ENCODE assay signal across 25 cellular contexts in the genomic region with DNA sequence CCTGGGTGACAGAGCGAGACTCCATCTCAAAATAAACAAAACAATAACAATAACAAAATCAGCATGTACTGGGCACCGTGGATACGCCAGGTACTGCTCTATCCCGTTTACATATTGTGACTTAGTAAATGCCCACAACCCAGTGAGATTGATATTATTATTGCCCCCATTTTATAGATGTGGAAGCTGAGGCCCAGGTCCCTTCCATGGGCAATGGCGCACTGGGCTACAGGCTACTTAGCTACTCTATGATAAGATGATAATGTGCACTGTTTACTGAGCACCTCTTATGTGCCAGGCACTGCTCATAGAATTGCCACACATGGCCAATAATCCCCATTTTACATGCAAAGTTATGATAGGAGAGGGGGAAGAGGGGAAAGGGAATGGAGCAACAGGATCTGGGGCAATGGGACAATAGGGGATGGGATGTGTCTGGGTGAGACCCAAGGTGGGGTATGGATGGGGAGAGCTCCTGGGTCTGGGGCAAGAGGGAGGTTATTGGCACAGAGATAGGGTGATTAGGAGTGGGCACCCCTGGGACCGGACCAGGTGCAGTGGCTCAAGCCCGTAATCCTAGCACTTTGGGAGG. TPM values are rescaled to one million over a fixed set of nuclear protein-coding genes. Genes with fewer than 3 reads are reported as not detected.
DNase-seq lines count a peak whose midpoint lies in the region; ATAC-seq, FAIRE-seq and TF ChIP-seq lines count a peak whose summit lies in the region.
"Had no signal": no experiment of that assay in that cellular context is flagged by ENCODE, and none has a peak within 500 bp of the region (broad histone marks: within the 10 kb centered on the region; RNA-seq: fewer than 3 reads in every experiment).

No MANE protein-coding gene starts in this region.

- no peak overlapping the region for H2AK5ac ChIP-seq in IMR-90 (ENCODE audit: low read depth, low read length)

- no peak overlapping the region for H3K18ac ChIP-seq in IMR-90 (ENCODE audit: low read depth, low read length)

- no peak overlapping the region for H2BK15ac ChIP-seq in IMR-90 (ENCODE audit: low read depth, low read length)

- H2AFZ ChIP-seq in IMR-90 (replicated peaks; ENCODE audit: low read length, poor library complexity) (no peak overlapping the region), GM12878 (ENCODE audit: control insufficient read depth, low read depth, low read length) (no peak overlapping the region), osteoblast (ENCODE audit: low read length) (no peak overlapping the region)

- CTCF ChIA-PET in activated naive CD4-positive, alpha-beta T cell treated with anti-CD3 and anti-CD28 coated beads for 36 hours (lab: Charles Lee) = interaction anchor here (0.5 to 7.7 kb wide), 4 partner anchors 10 to 113 kb away, joined by 3 to 113 read pairs (median 4); no protein-coding TSS in a partner anchor
- CTCF ChIA-PET in IMR-90 (lab: Yijun Ruan, JAX) (interaction anchor here (0.9 to 1.6 kb wide), 6 partner anchors 10 to 241 kb away, joined by 3 to 10 read pairs (median 3); no protein-coding TSS in a partner anchor), GM12878 (lab: Yijun Ruan, JAX) (interaction anchor here (1.0 to 9.2 kb wide), 5 partner anchors 9 to 107 kb away, joined by 3 to 324 read pairs (median 5); partner anchors contain the start of gene SMG9)

- no peak overlapping the region for H2BK120ac ChIP-seq in IMR-90 (ENCODE audit: low read depth, low read length)

- no peak overlapping the region for H3K23ac ChIP-seq in IMR-90 (ENCODE audit: low read depth, low read length)

- H3K4me2 ChIP-seq in IMR-90 (ENCODE audit: low read depth, low read length) = no peak overlapping the region
- H3K4me2 ChIP-seq in GM12878 (ENCODE audit: control insufficient read depth, insufficient read depth) = peak overlapping the region; percentile 96; the same call in 1 of the 2 replicates
- H3K4me2 ChIP-seq in osteoblast (ENCODE audit: insufficient read depth, low read length) = no peak overlapping the region

- in situ Hi-C loops in IMR-90 (cut with MboI; ENCODE audit: low sequenced_read_pairs) (no loop called here), GM12878 (cut with MboI) (no loop called here)

- H3K27me3 Mint-ChIP-seq in activated naive CD4-positive, alpha-beta T cell treated with anti-CD3 and anti-CD28 coated beads for 36 hours (ENCODE audit: low read depth) = no peaks in the 10 kb centered on the region
- H3K27me3 Mint-ChIP-seq: activated naive CD8-positive, alpha-beta T cell treated with anti-CD3 and anti-CD28 coated beads, Interleukin-2, amount 10 ng/mL, durations not matched to agents 7 days and 5 days; dendritic cell treated with granulocyte-macrophage colony-stimulating factor and Interleukin-4, amounts not matched to agents 40 ng/mL and 50 ng/mL, for 4 days had no signal

- no peak overlapping the region for H3K56ac ChIP-seq in IMR-90 (ENCODE audit: extremely low read depth, insufficient read depth, low read length)

- TF ChIP-seq EP300 in GM12878 (IDR thresholded peaks at IDR 0.05; ENCODE audit: borderline replicate concordance in 1 of 2, control insufficient read depth in 1 of 2, low read depth in 2 of 2, low read length in 2 of 2) = no peak

- H3K27me3 ChIP-seq in IMR-90 (ENCODE audit: control insufficient read depth, insufficient read depth, low read length) (peaks cover 11% of the 10 kb centered on the region), GM12878 (replicated peaks in 1 of 2; ENCODE audit: control insufficient read depth in 2 of 2, insufficient read depth in 2 of 2, low read length in 1 of 2) (no peaks in the 10 kb centered on the region), osteoblast (ENCODE audit: insufficient read depth, low read length) (no peaks in the 10 kb centered on the region)
- H3K27me3 ChIP-seq: brain microvascular endothelial cell had no signal

- H2AK9ac ChIP-seq in IMR-90 (replicated peaks; ENCODE audit: low read depth, low read length, poor library complexity) = peak overlapping the region; percentile 15

- no peak overlapping the region for H3K4ac ChIP-seq in IMR-90 (ENCODE audit: low read depth, low read length)

- no peak overlapping the region for H2BK20ac ChIP-seq in IMR-90 (ENCODE audit: low read depth, low read length)

- peaks cover 53% of the 10 kb centered on the region for H3K79me2 ChIP-seq in GM12878 (ENCODE audit: control insufficient read depth, insufficient read depth, low read length)
- H3K79me2 ChIP-seq in osteoblast (ENCODE audit: insufficient read depth, low read length) = peaks cover 33% of the 10 kb centered on the region

- no peak for FAIRE-seq in GM12878 (lab: Jason Lieb, UNC)
- FAIRE-seq: endothelial cell of umbilical vein, HTR-8/SVneo had no signal

- no peak overlapping the region for H3K4me3 Mint-ChIP-seq in activated naive CD4-positive, alpha-beta T cell treated with anti-CD3 and anti-CD28 coated beads for 36 hours
- H3K4me3 Mint-ChIP-seq: activated naive CD8-positive, alpha-beta T cell treated with anti-CD3 and anti-CD28 coated beads, Interleukin-2, amount 10 ng/mL, durations not matched to agents 7 days and 5 days; dendritic cell treated with granulocyte-macrophage colony-stimulating factor and Interleukin-4, amounts not matched to agents 40 ng/mL and 50 ng/mL, for 4 days; immature natural killer cell had no signal

- H3K27ac Mint-ChIP-seq in activated naive CD4-positive, alpha-beta T cell treated with anti-CD3 and anti-CD28 coated beads for 36 hours = peak overlapping the region; percentile 94
- H3K27ac Mint-ChIP-seq: activated naive CD8-positive, alpha-beta T cell treated with anti-CD3 and anti-CD28 coated beads, Interleukin-2, amount 10 ng/mL, durations not matched to agents 7 days and 5 days; dendritic cell treated with granulocyte-macrophage colony-stimulating factor and Interleukin-4, amounts not matched to agents 40 ng/mL and 50 ng/mL, for 4 days; immature natural killer cell had no signal

- no peaks in the 10 kb centered on the region for H3K79me1 ChIP-seq in IMR-90 (ENCODE audit: low read depth in 1 of 2, low read length in 2 of 2)

- no peak overlapping the region for H3K14ac ChIP-seq in IMR-90 (replicated peaks; ENCODE audit: low read depth, low read length)

- H3K27ac ChIP-seq in IMR-90 (ENCODE audit: insufficient read depth, low read length) = no peak overlapping the region
- peak overlapping the region; percentile 25; the same call in 1 of the 2 replicates for H3K27ac ChIP-seq in GM12878 (ENCODE audit: control insufficient read depth, insufficient read depth)
- H3K27ac ChIP-seq in osteoblast (ENCODE audit: low read depth, low read length) = no peak overlapping the region
- H3K27ac ChIP-seq: brain microvascular endothelial cell, heart right ventricle, tibial artery had no signal

- intact Hi-C loops in activated naive CD4-positive, alpha-beta T cell treated with anti-CD3 and anti-CD28 coated beads for 36 hours (cut with micrococcal nuclease) = no loop called here
- intact Hi-C loops in IMR-90 (cut with micrococcal nuclease) (no loop called here), GM12878 (cut with micrococcal nuclease; ENCODE audit: unreplicated experiment) (no loop called here)

- H3K4me1 ChIP-seq in IMR-90 (ENCODE audit: control insufficient read depth, insufficient read depth, low read length) = peaks cover 3% of the 10 kb centered on the region
- H3K4me1 ChIP-seq in GM12878 (ENCODE audit: control insufficient read depth, insufficient read depth, low read length) = peaks cover 30% of the 10 kb centered on the region
- H3K4me1 ChIP-seq in osteoblast (ENCODE audit: insufficient read depth, low read length) = peaks cover 24% of the 10 kb centered on the region

- no peak overlapping the region for H4K8ac ChIP-seq in IMR-90 (ENCODE audit: low read depth in 2 of 2, low read length in 2 of 2)

- peaks cover 48% of the 10 kb centered on the region for H3K4me1 Mint-ChIP-seq in activated naive CD4-positive, alpha-beta T cell treated with anti-CD3 and anti-CD28 coated beads for 36 hours (ENCODE audit: low read depth)

- POLR2A ChIA-PET in IMR-90 (lab: Charles Lee; ENCODE audit: unreplicated experiment) = no interaction called here
- POLR2A ChIA-PET in GM12878 (lab: Charles Lee) = interaction anchor here (0.5 to 8.4 kb wide), 3 partner anchors 15 to 247 kb away, joined by 5 to 389 read pairs (median 79); partner anchors contain the start of gene SMG9

- BruUV-seq in IMR-90 (replicated peaks; lab: Mats Ljungman, UMichigan) (no TSS peak), GM12878 (replicated peaks; lab: Mats Ljungman, UMichigan) (no TSS peak)

- H3K9me3 Mint-ChIP-seq in activated naive CD4-positive, alpha-beta T cell treated with anti-CD3 and anti-CD28 coated beads for 36 hours = no peaks in the 10 kb centered on the region
- H3K9me3 Mint-ChIP-seq: activated naive CD8-positive, alpha-beta T cell treated with anti-CD3 and anti-CD28 coated beads, Interleukin-2, amount 10 ng/mL, durations not matched to agents 7 days and 5 days; dendritic cell treated with granulocyte-macrophage colony-stimulating factor and Interleukin-4, amounts not matched to agents 40 ng/mL and 50 ng/mL, for 4 days; immature natural killer cell had no signal

- no peak overlapping the region for H4K91ac ChIP-seq in IMR-90 (ENCODE audit: insufficient read depth, low read depth, low read length)

- WGBS in IMR-90 (ENCODE audit: extremely low coverage in 2 of 2, insufficient read length in 1 of 2), 2 experiments = no CpG with 5 or more reads among the region's 7 CpGs
- 89% methylated on average over 7 of the region's 7 CpGs for WGBS in GM12878 (ENCODE audit: insufficient coverage, insufficient replicate concordance, low lambda C conversion rate, missing lambda C conversion rate)

- no peak for DNase-seq in activated naive CD4-positive, alpha-beta T cell treated with anti-CD3 and anti-CD28 coated beads for 36 hours
- no peak for DNase-seq in activated naive CD4-positive, alpha-beta T cell treated with anti-CD3 and anti-CD28 coated beads, Interleukin-2, amount 50 U/mL, for 16 hours
- DNase-seq in IMR-90 (no peak), GM12878 (ENCODE audit: low read depth, low spot score) (no peak), osteoblast (ENCODE audit: insufficient read length, low spot score, missing footprints) (peak; percentile 65), cortex of kidney (lab: John Stamatoyannopoulos, UW) (no peak), RKO (ENCODE audit: low spot score) (no peak)
- DNase-seq: activated naive CD8-positive, alpha-beta T cell treated with anti-CD3 and anti-CD28 coated beads, Interleukin-2, amount 10 ng/mL, durations not matched to agents 7 days and 5 days; brain microvascular endothelial cell; Caco-2; heart right ventricle; immature natural killer cell; left ventricle myocardium superior; NCI-H1417; NCI-H2107; NCI-H524; right cardiac atrium; stimulated activated CD4-positive, alpha-beta T cell treated with anti-CD3 and anti-CD28 coated beads, Interleukin-15, amount 100 ng/mL, for 24 hours; SW 1271; tibial artery had no signal

- H4K5ac ChIP-seq in IMR-90 (ENCODE audit: low read depth, low read length) = no peak overlapping the region

- dilution Hi-C loops in IMR-90 (cut with HindIII; ENCODE audit: low sequenced_read_pairs, unreplicated experiment) = no loop called here

- H3K36me3 ChIP-seq in IMR-90 (ENCODE audit: control insufficient read depth, insufficient read depth, low read length) (no peaks in the 10 kb centered on the region), GM12878 (ENCODE audit: control insufficient read depth in 2 of 2, insufficient read depth in 2 of 2, low read length in 1 of 2) (peaks cover 25 to 31% of the 10 kb centered on the region in 2 experiments), osteoblast (ENCODE audit: insufficient read depth, low read length) (peaks cover 8% of the 10 kb centered on the region)
- H3K36me3 ChIP-seq: brain microvascular endothelial cell, heart right ventricle had no signal

- no peak overlapping the region for H2BK5ac ChIP-seq in IMR-90 (ENCODE audit: low read depth, low read length, poor library complexity, severe bottlenecking)

- RAD21 ChIA-PET in GM12878 (lab: Charles Lee; ENCODE audit: unreplicated experiment) = interaction anchor here (0.5 to 7.4 kb wide), 5 partner anchors 10 to 106 kb away, joined by 3 to 148 read pairs (median 117); partner anchors contain the start of genes PLAUR and SMG9

- no peak for TF ChIP-seq POLR2A in IMR-90 (IDR thresholded peaks at IDR 0.05; ENCODE audit: low read depth, low read length)
- TF ChIP-seq POLR2A in GM12878 (IDR thresholded peaks at IDR 0.05; ENCODE audit: low read depth, low read length) = no peak

- H3K9me1 ChIP-seq in IMR-90 (ENCODE audit: insufficient read depth, low read length) = no peaks in the 10 kb centered on the region

- no peaks in the 10 kb centered on the region; the same call in 1 of the 2 replicates for H4K20me1 ChIP-seq in IMR-90 (ENCODE audit: insufficient read depth, low read length)
- H4K20me1 ChIP-seq in GM12878 (ENCODE audit: control insufficient read depth, insufficient read depth) = no peaks in the 10 kb centered on the region
- no peaks in the 10 kb centered on the region for H4K20me1 ChIP-seq in osteoblast (ENCODE audit: insufficient read depth, low read length)

- TF ChIP-seq CTCF in IMR-90 (conservative IDR thresholded peaks at IDR 0.05; ENCODE audit: low read depth, low read length) = no peak
- TF ChIP-seq CTCF in GM12878 (IDR thresholded peaks at IDR 0.05 in 2 of 3, conservative IDR thresholded peaks at IDR 0.05 in 1 of 3; ENCODE audit: control insufficient read depth in 2 of 3, extremely low read depth in 1 of 3, insufficient read depth in 1 of 3, low read depth in 3 of 3, low read length in 3 of 3) = no peak
- no peak for TF ChIP-seq CTCF in osteoblast (IDR thresholded peaks at IDR 0.05; ENCODE audit: extremely low read depth, low read depth, low read length)

- H3K9ac ChIP-seq in IMR-90 (ENCODE audit: low read depth, low read length) = no peak overlapping the region
- no peak overlapping the region for H3K9ac ChIP-seq in GM12878 (ENCODE audit: control insufficient read depth, insufficient read depth, low read length)

- TF ChIP-seq RAD21 in IMR-90 (IDR thresholded peaks at IDR 0.05; ENCODE audit: low read length) (no peak), GM12878 (IDR thresholded peaks at IDR 0.05; ENCODE audit: insufficient read depth, low read depth, low read length) (no peak)

- H3K36me3 Mint-ChIP-seq in activated naive CD4-positive, alpha-beta T cell treated with anti-CD3 and anti-CD28 coated beads for 36 hours (ENCODE audit: low read depth) = peaks cover 68% of the 10 kb centered on the region

- no peak overlapping the region for H3K4me3 ChIP-seq in IMR-90 (ENCODE audit: insufficient read depth, low read depth, low read length)
- H3K4me3 ChIP-seq in GM12878 = no peak overlapping the region
- no peak overlapping the region for H3K4me3 ChIP-seq in osteoblast (ENCODE audit: insufficient read depth, low read length)

- H3K9me3 ChIP-seq in IMR-90 (ENCODE audit: control insufficient read depth, insufficient read depth, low read length) (no peaks in the 10 kb centered on the region), GM12878 (replicated peaks; ENCODE audit: control insufficient read depth, insufficient read depth, low read length) (no peaks in the 10 kb centered on the region), osteoblast (ENCODE audit: low read depth, low read length) (no peaks in the 10 kb centered on the region)
- H3K9me3 ChIP-seq: Caco-2, heart right ventricle, tibial artery had no signal

- SMC1A ChIA-PET in GM12878 (lab: Charles Lee; ENCODE audit: uncharacterized antibody, unreplicated experiment) = interaction anchor here (6.0 to 8.3 kb wide), 3 partner anchors 15 to 106 kb away, joined by 43 to 325 read pairs (median 69); partner anchors contain the start of genes PLAUR and SMG9

- ATAC-seq in IMR-90 (ENCODE audit: low read depth) (no peak), GM12878 (no peak), GM21717 (IDR thresholded peaks at IDR 0.05; ENCODE audit: unreplicated experiment) (no peak)

RNA-seq across cellular contexts. Expression of gene KCNN4, which starts 5.4 kb away (rescaled TPM):
- 10 to 100 TPM; 68.4 to 73.7 TPM for total RNA-seq in activated naive CD4-positive, alpha-beta T cell treated with anti-CD3 and anti-CD28 coated beads for 36 hours
- 0.54 and 0.83 TPM in 2 replicates for total RNA-seq in IMR-90 (2012; rRNA removed)
- 0.99 and 1.2 TPM in 2 replicates for polyA plus RNA-seq in IMR-90 (2012; rRNA removed)
- polyA plus RNA-seq in IMR-90 (2012; cell fraction: cytosol; rRNA removed) = 0.80 and 0.93 TPM in 2 replicates
- polyA plus RNA-seq in IMR-90 (2012; cell fraction: nucleus; rRNA removed; ENCODE audit: low replicate concordance) = 1.3 and 4.5 TPM in 2 replicates
- 118 TPM in 2 replicates for total RNA-seq in GM12878 (2013; cell fraction: nucleolus; rRNA removed)
- total RNA-seq in GM12878 (2014; rRNA removed) = 87.6 and 97.0 TPM in 2 replicates
- total RNA-seq in GM12878 (2014; rRNA removed; fragmentation: Illumina TruSeq; extraction: Trizol) = 52.9 and 53.6 TPM in 2 replicates
- total RNA-seq in GM12878 (2021) = 92.0 and 92.4 TPM in 2 replicates
- 29.1 TPM for polyA plus RNA-seq in GM12878 (2011; ENCODE audit: low read depth)
- 39.5 and 70.5 TPM in 2 replicates for polyA plus RNA-seq in GM12878 (2011; rRNA removed)
- polyA plus RNA-seq in GM12878 (2011; cell fraction: cytosol; rRNA removed) = 99.1 and 145 TPM in 2 replicates
- 312 and 313 TPM in 2 replicates for polyA plus RNA-seq in GM12878 (2011; cell fraction: nucleus; rRNA removed)
- 45.7 and 52.2 TPM in 2 replicates for polyA plus RNA-seq in GM12878 (2012)
- 15.6 and 62.7 TPM in 2 replicates for polyA plus RNA-seq in GM12878 (2014; fragmentation: Illumina TruSeq; extraction: Trizol)
- polyA plus RNA-seq in GM12878 (2014; fragmentation: Nextera tagmentation; extraction: Ambion mirVana) = 1 to 10 TPM; 1.4 to 6.3 TPM
- polyA plus RNA-seq in GM12878 (2014; rRNA removed) = 112 and 132 TPM in 2 replicates
- polyA plus RNA-seq in GM12878 (2016; fragmentation: Nextera tagmentation; extraction: Ambion mirVana) = 10 to 100 TPM; 85.3 to 93.9 TPM
- polyA minus RNA-seq in GM12878 (2011; rRNA and poly(A)+ RNA removed) = 81.3 and 123 TPM in 2 replicates
- 41.2 and 45.3 TPM in 2 replicates for polyA minus RNA-seq in GM12878 (2011; cell fraction: cytosol; rRNA and poly(A)+ RNA removed)
- polyA minus RNA-seq in GM12878 (2011; cell fraction: nucleus; rRNA and poly(A)+ RNA removed) = 43.9 and 68.7 TPM in 2 replicates
- 6.5 and 7.2 TPM in 2 replicates for total RNA-seq in osteoblast
- total RNA-seq: endothelial cell of umbilical vein had no signal

RNA-seq across cellular contexts. Expression of gene SMG9, which starts 20.6 kb away (rescaled TPM):
- total RNA-seq in activated naive CD4-positive, alpha-beta T cell treated with anti-CD3 and anti-CD28 coated beads for 36 hours = 100 to 1,000 TPM; 103 to 111 TPM
- total RNA-seq in IMR-90 (2012; rRNA removed) (4.8 and 5.8 TPM in 2 replicates), GM12878 (2014; rRNA removed) (23.5 and 28.1 TPM in 2 replicates), GM12878 (2014; rRNA removed; fragmentation: Illumina TruSeq; extraction: Trizol) (16.3 and 20.3 TPM in 2 replicates), GM12878 (2021) (45.4 and 52.2 TPM in 2 replicates), osteoblast (14.5 and 17.4 TPM in 2 replicates)
- polyA plus RNA-seq in IMR-90 (2012; rRNA removed) (21.4 and 24.3 TPM in 2 replicates), GM12878 (2011; rRNA removed) (20.6 and 48.9 TPM in 2 replicates), GM12878 (2014; fragmentation: Illumina TruSeq; extraction: Trizol) (21.9 and 26.4 TPM in 2 replicates), GM12878 (2014; fragmentation: Nextera tagmentation; extraction: Ambion mirVana) (1 to 10 TPM in 1 of 2 experiments, under 1 TPM in 1; 0.69 to 4.0 TPM), GM12878 (2014; rRNA removed) (34.4 and 34.6 TPM in 2 replicates), GM12878 (2016; fragmentation: Nextera tagmentation; extraction: Ambion mirVana) (10 to 100 TPM; 28.2 to 30.4 TPM)
- polyA plus RNA-seq in IMR-90 (2012; cell fraction: cytosol; rRNA removed) = 8.3 and 9.1 TPM in 2 replicates
- 60.7 and 76.3 TPM in 2 replicates for polyA plus RNA-seq in IMR-90 (2012; cell fraction: nucleus; rRNA removed; ENCODE audit: low replicate concordance)
- 148 and 165 TPM in 2 replicates for total RNA-seq in GM12878 (2013; cell fraction: nucleolus; rRNA removed)
- 8.1 TPM for polyA plus RNA-seq in GM12878 (2011; ENCODE audit: low read depth)
- 47.7 and 58.0 TPM in 2 replicates for polyA plus RNA-seq in GM12878 (2011; cell fraction: cytosol; rRNA removed)
- polyA plus RNA-seq in GM12878 (2011; cell fraction: nucleus; rRNA removed) = 125 and 147 TPM in 2 replicates
- 20.1 and 31.2 TPM in 2 replicates for polyA plus RNA-seq in GM12878 (2012)
- polyA minus RNA-seq in GM12878 (2011; rRNA and poly(A)+ RNA removed) = 22.4 and 25.9 TPM in 2 replicates
- polyA minus RNA-seq in GM12878 (2011; cell fraction: cytosol; rRNA and poly(A)+ RNA removed) = 12.4 and 17.5 TPM in 2 replicates
- 21.2 and 29.7 TPM in 2 replicates for polyA minus RNA-seq in GM12878 (2011; cell fraction: nucleus; rRNA and poly(A)+ RNA removed)

RNA-seq across cellular contexts. Expression of gene LYPD5, which starts 26.9 kb away (rescaled TPM):
- 1 to 10 TPM; 1.3 to 2.0 TPM for total RNA-seq in activated naive CD4-positive, alpha-beta T cell treated with anti-CD3 and anti-CD28 coated beads for 36 hours
- total RNA-seq in IMR-90 (2012; rRNA removed) = under 0.01 and 0.36 TPM in 2 replicates
- polyA plus RNA-seq in IMR-90 (2012; rRNA removed) = 0.27 and 0.31 TPM in 2 replicates
- polyA plus RNA-seq in IMR-90 (2012; cell fraction: cytosol; rRNA removed) = 0.15 and 0.93 TPM in 2 replicates
- polyA plus RNA-seq in IMR-90 (2012; cell fraction: nucleus; rRNA removed; ENCODE audit: low replicate concordance) = 0.36 and 0.54 TPM in 2 replicates
- total RNA-seq in GM12878 (2013; cell fraction: nucleolus; rRNA removed) = 0.25 TPM in 1 of 2 replicates, not detected in the other
- 0.76 and 1.4 TPM in 2 replicates for total RNA-seq in GM12878 (2014; rRNA removed)
- 0.37 and 0.40 TPM in 2 replicates for total RNA-seq in GM12878 (2014; rRNA removed; fragmentation: Illumina TruSeq; extraction: Trizol)
- total RNA-seq in GM12878 (2021) = 0.69 and 1.5 TPM in 2 replicates
- polyA plus RNA-seq in GM12878 (2011; ENCODE audit: low read depth) = not detected
- polyA plus RNA-seq in GM12878 (2011; rRNA removed) = 0.04 and 0.09 TPM in 2 replicates
- polyA plus RNA-seq in GM12878 (2011; cell fraction: cytosol; rRNA removed) = 0.10 and 0.16 TPM in 2 replicates
- 0.37 TPM in 1 of 2 replicates, not detected in the other for polyA plus RNA-seq in GM12878 (2011; cell fraction: nucleus; rRNA removed)
- 0.23 and 0.51 TPM in 2 replicates for polyA plus RNA-seq in GM12878 (2012)
- 0.56 and 0.62 TPM in 2 replicates for polyA plus RNA-seq in GM12878 (2014; fragmentation: Illumina TruSeq; extraction: Trizol)
- under 1 TPM in 1 of 2 experiments, not detected in 1; 0.24 TPM for polyA plus RNA-seq in GM12878 (2014; fragmentation: Nextera tagmentation; extraction: Ambion mirVana)
- 2.0 and 2.2 TPM in 2 replicates for polyA plus RNA-seq in GM12878 (2014; rRNA removed)
- 1 to 10 TPM; 1.1 to 1.5 TPM for polyA plus RNA-seq in GM12878 (2016; fragmentation: Nextera tagmentation; extraction: Ambion mirVana)
- polyA minus RNA-seq in GM12878 (2011; rRNA and poly(A)+ RNA removed) = not detected in 2 replicates
- not detected in 2 replicates for polyA minus RNA-seq in GM12878 (2011; cell fraction: cytosol; rRNA and poly(A)+ RNA removed)
- polyA minus RNA-seq in GM12878 (2011; cell fraction: nucleus; rRNA and poly(A)+ RNA removed) = 0.36 TPM in 1 of 2 replicates, not detected in the other
- 0.29 and 0.72 TPM in 2 replicates for total RNA-seq in osteoblast
- total RNA-seq: endothelial cell of umbilical vein, osteocyte had no signal

RNA-seq across cellular contexts. Expression of gene ZNF283, which starts 51.7 kb away (rescaled TPM):
- 1 to 10 TPM; 6.8 to 7.7 TPM for total RNA-seq in activated naive CD4-positive, alpha-beta T cell treated with anti-CD3 and anti-CD28 coated beads for 36 hours
- 5.0 and 10.3 TPM in 2 replicates for total RNA-seq in IMR-90 (2012; rRNA removed)
- polyA plus RNA-seq in IMR-90 (2012; rRNA removed) = 1.2 and 2.1 TPM in 2 replicates
- polyA plus RNA-seq in IMR-90 (2012; cell fraction: cytosol; rRNA removed) = 0.08 and 0.53 TPM in 2 replicates
- 0.45 and 3.6 TPM in 2 replicates for polyA plus RNA-seq in IMR-90 (2012; cell fraction: nucleus; rRNA removed; ENCODE audit: low replicate concordance)
- 40.7 and 62.8 TPM in 2 replicates for total RNA-seq in GM12878 (2013; cell fraction: nucleolus; rRNA removed)
- 4.3 and 4.9 TPM in 2 replicates for total RNA-seq in GM12878 (2014; rRNA removed)
- total RNA-seq in GM12878 (2014; rRNA removed; fragmentation: Illumina TruSeq; extraction: Trizol) = 7.8 and 7.9 TPM in 2 replicates
- total RNA-seq in GM12878 (2021) = 5.1 and 5.4 TPM in 2 replicates
- polyA plus RNA-seq in GM12878 (2011; ENCODE audit: low read depth) = 2.7 TPM
- polyA plus RNA-seq in GM12878 (2011; rRNA removed) = 5.6 and 11.4 TPM in 2 replicates
- 1.5 and 2.6 TPM in 2 replicates for polyA plus RNA-seq in GM12878 (2011; cell fraction: cytosol; rRNA removed)
- polyA plus RNA-seq in GM12878 (2011; cell fraction: nucleus; rRNA removed) = 4.8 and 5.6 TPM in 2 replicates
- polyA plus RNA-seq in GM12878 (2012) = 3.9 and 4.4 TPM in 2 replicates
- 3.0 and 6.7 TPM in 2 replicates for polyA plus RNA-seq in GM12878 (2014; fragmentation: Illumina TruSeq; extraction: Trizol)
- 1 to 10 TPM; 2.2 to 2.4 TPM for polyA plus RNA-seq in GM12878 (2014; fragmentation: Nextera tagmentation; extraction: Ambion mirVana)
- 3.1 and 3.8 TPM in 2 replicates for polyA plus RNA-seq in GM12878 (2014; rRNA removed)
- polyA plus RNA-seq in GM12878 (2016; fragmentation: Nextera tagmentation; extraction: Ambion mirVana) = 1 to 10 TPM; 3.0 to 3.6 TPM
- 4.8 and 5.4 TPM in 2 replicates for polyA minus RNA-seq in GM12878 (2011; rRNA and poly(A)+ RNA removed)
- 2.0 and 5.5 TPM in 2 replicates for polyA minus RNA-seq in GM12878 (2011; cell fraction: cytosol; rRNA and poly(A)+ RNA removed)
- polyA minus RNA-seq in GM12878 (2011; cell fraction: nucleus; rRNA and poly(A)+ RNA removed) = 5.4 and 6.1 TPM in 2 replicates
- 13.4 and 15.6 TPM in 2 replicates for total RNA-seq in osteoblast

RNA-seq across cellular contexts. Expression of gene IRGC, which starts 59.5 kb away (rescaled TPM):
- not detected for total RNA-seq in activated naive CD4-positive, alpha-beta T cell treated with anti-CD3 and anti-CD28 coated beads for 36 hours
- not detected in 2 replicates for total RNA-seq in IMR-90 (2012; rRNA removed)
- polyA plus RNA-seq in IMR-90 (2012; rRNA removed) = not detected in 2 replicates
- polyA plus RNA-seq in IMR-90 (2012; cell fraction: cytosol; rRNA removed) = not detected in 2 replicates
- polyA plus RNA-seq in IMR-90 (2012; cell fraction: nucleus; rRNA removed; ENCODE audit: low replicate concordance) = not detected in 2 replicates
- total RNA-seq in GM12878 (2013; cell fraction: nucleolus; rRNA removed) = not detected in 2 replicates
- total RNA-seq in GM12878 (2014; rRNA removed) = not detected in 2 replicates
- total RNA-seq in GM12878 (2014; rRNA removed; fragmentation: Illumina TruSeq; extraction: Trizol) = not detected in 2 replicates
- not detected in 2 replicates for total RNA-seq in GM12878 (2021)
- not detected for polyA plus RNA-seq in GM12878 (2011; ENCODE audit: low read depth)
- polyA plus RNA-seq in GM12878 (2011; rRNA removed) = not detected in 2 replicates
- polyA plus RNA-seq in GM12878 (2011; cell fraction: cytosol; rRNA removed) = not detected in 2 replicates
- polyA plus RNA-seq in GM12878 (2011; cell fraction: nucleus; rRNA removed) = not detected in 2 replicates
- polyA plus RNA-seq in GM12878 (2012) = not detected in 2 replicates
- not detected in 2 replicates for polyA plus RNA-seq in GM12878 (2014; fragmentation: Illumina TruSeq; extraction: Trizol)
- polyA plus RNA-seq in GM12878 (2014; fragmentation: Nextera tagmentation; extraction: Ambion mirVana) = under 1 TPM in 1 of 2 experiments, not detected in 1; 0.04 TPM
- not detected in 2 replicates for polyA plus RNA-seq in GM12878 (2014; rRNA removed)
- not detected for polyA plus RNA-seq in GM12878 (2016; fragmentation: Nextera tagmentation; extraction: Ambion mirVana)
- polyA minus RNA-seq in GM12878 (2011; rRNA and poly(A)+ RNA removed) = not detected in 2 replicates
- not detected in 2 replicates for polyA minus RNA-seq in GM12878 (2011; cell fraction: cytosol; rRNA and poly(A)+ RNA removed)
- not detected in 2 replicates for polyA minus RNA-seq in GM12878 (2011; cell fraction: nucleus; rRNA and poly(A)+ RNA removed)
- not detected in 2 replicates for total RNA-seq in osteoblast
- total RNA-seq: activated naive CD8-positive, alpha-beta T cell treated with anti-CD3 and anti-CD28 coated beads, Interleukin-2, amount 10 ng/mL, durations not matched to agents 7 days and 5 days; Caco-2; endothelial cell of umbilical vein; heart right ventricle; left ventricle myocardium superior; osteocyte; right cardiac atrium had no signal
- polyA plus RNA-seq: endothelial cell of umbilical vein, heart right ventricle, right cardiac atrium had no signal
